In the genomic region with DNA sequence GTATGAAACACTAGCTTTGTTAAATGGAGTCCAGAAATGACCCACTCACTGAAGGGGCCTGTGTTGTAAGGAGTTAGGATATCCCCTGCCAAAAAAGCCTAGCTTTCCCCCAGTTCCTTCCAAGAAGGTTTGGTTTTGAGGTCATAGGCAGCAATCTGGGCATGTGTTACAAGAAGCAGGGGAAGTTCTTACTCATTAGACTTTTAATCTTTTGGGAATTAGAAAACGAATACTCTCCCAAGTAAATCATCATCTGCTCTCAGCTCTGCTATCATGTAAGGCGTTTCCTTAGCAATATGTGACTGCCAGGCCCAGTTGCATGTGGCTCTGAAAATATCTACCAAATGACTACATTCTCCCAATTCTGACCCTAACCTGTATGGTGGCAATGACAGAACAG, we compare ENCODE assay signal across 1 cellular context.
TF ChIP-seq lines count a peak whose summit lies in the region.

No MANE protein-coding gene starts in this region.

TF ChIP-seq in GM12878, 131 proteins besides CTCF, POLR2A, EP300 and RAD21:
- TF ChIP-seq MXI1 (IDR thresholded peaks at IDR 0.05; ENCODE audit: low read depth, low read length) (no peak), TCF7 (IDR thresholded peaks at IDR 0.05; ENCODE audit: borderline replicate concordance) (no peak), CBX3 (IDR thresholded peaks at IDR 0.05; ENCODE audit: borderline replicate concordance, low read depth) (no peak), TCF12 (IDR thresholded peaks at IDR 0.05; ENCODE audit: low read depth, low read length) (no peak)
